ENCODE assay signal across 11 cellular contexts in the genomic region with DNA sequence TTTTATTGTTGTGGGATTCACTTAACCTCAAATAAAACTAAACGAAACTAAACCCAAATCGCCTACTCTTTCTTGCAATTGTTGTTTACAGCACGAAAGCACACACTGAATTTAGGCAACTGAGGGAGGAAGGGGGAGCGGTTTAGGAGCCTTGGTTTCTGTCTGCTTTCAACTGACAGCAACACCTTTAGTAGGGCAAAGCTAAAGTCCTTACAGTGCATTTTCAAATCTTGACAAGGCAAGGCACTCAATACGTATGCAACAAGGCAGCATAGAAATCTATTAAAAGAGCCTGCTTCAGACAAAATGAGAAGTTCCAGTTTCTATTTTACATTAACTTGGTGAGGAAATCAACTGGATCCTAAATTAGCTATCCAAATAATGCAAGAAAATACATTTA.
DNase-seq lines count a peak whose midpoint lies in the region; ATAC-seq, FAIRE-seq and TF ChIP-seq lines count a peak whose summit lies in the region.
"Had no signal": no experiment of that assay in that cellular context is flagged by ENCODE, and none has a peak within 500 bp of the region (broad histone marks: within the 10 kb centered on the region; RNA-seq: fewer than 3 reads in every experiment).

No MANE protein-coding gene starts in this region.

- TF ChIP-seq POLR2A in GM18505 (IDR thresholded peaks at IDR 0.05; ENCODE audit: borderline replicate concordance, extremely low read depth, insufficient read depth, insufficient read length) (no peak), K562 (conservative IDR thresholded peaks at IDR 0.05) (no peak), esophagus squamous epithelium (IDR thresholded peaks at IDR 0.05) (no peak)

- no peak overlapping the region for H3K9ac ChIP-seq in K562 (ENCODE audit: insufficient read depth in 1 of 2, low read depth in 2 of 2, low read length in 2 of 2)

- no peak for DNase-seq in K562 (ENCODE audit: extremely low read depth in 1 of 4, low spot score in 3 of 4)
- no peak for DNase-seq in esophagus squamous epithelium (lab: John Stamatoyannopoulos, UW)
- DNase-seq in Right ventricle myocardium inferior (ENCODE audit: missing footprints), result no peak
- DNase-seq in posterior cingulate gyrus, result no peak
- DNase-seq in activated CD4-positive, CD25-positive, alpha-beta regulatory T cell (lab: John Stamatoyannopoulos, UW), result no peak
- DNase-seq: stimulated activated naive B cell treated with anti-CD40 and anti-IgM and Interleukin-4, amounts not matched to agents 10 μg/mL and 1 μg/mL and 100 μg/mL, for 72 hours had no signal

- H3K4me3 ChIP-seq in K562 (no peak overlapping the region), esophagus squamous epithelium (no peak overlapping the region)
- H3K4me3 ChIP-seq: cardiac muscle cell had no signal

- no peak for TF ChIP-seq RAD21 in K562 (CRISPR knock-in tag; conservative IDR thresholded peaks at IDR 0.05 in 1 of 2, IDR thresholded peaks at IDR 0.05 in 1 of 2)

- no peaks in the 10 kb centered on the region for H3K27me3 ChIP-seq in K562 (ENCODE audit: control insufficient read depth in 2 of 2, insufficient read depth in 2 of 2, low read length in 2 of 2)
- no peaks in the 10 kb centered on the region for H3K27me3 ChIP-seq in esophagus squamous epithelium
- H3K27me3 ChIP-seq: cardiac muscle cell had no signal

- no peaks in the 10 kb centered on the region for H4K20me1 ChIP-seq in K562 (replicated peaks; ENCODE audit: control insufficient read depth, insufficient read depth, low read length)

- BruUV-seq in K562 (replicated peaks; lab: Mats Ljungman, UMichigan), result no TSS peak

- in situ Hi-C loops in K562 (cut with MboI), result no loop called here

- peak overlapping the region; percentile 48; the same call in 1 of the 2 replicates for H2AFZ ChIP-seq in K562 (ENCODE audit: low read depth, low read length)

- CTCF ChIA-PET in K562 (lab: Yijun Ruan, JAX; ENCODE audit: low intra/inter-chr PET ratio), result no interaction called here

- H3K79me2 ChIP-seq in K562 (ENCODE audit: control insufficient read depth, insufficient read depth, low read length), result no peaks in the 10 kb centered on the region

- H3K27ac ChIP-seq in K562 (ENCODE audit: extremely low read depth, low read depth, low read length), result no peak overlapping the region
- H3K27ac ChIP-seq in esophagus squamous epithelium, result no peak overlapping the region
- H3K27ac ChIP-seq: cardiac muscle cell, epithelial cell of prostate had no signal

- peak; percentile 54 for ATAC-seq in GM18505 (IDR thresholded peaks at IDR 0.05; ENCODE audit: unreplicated experiment)
- ATAC-seq in GM21576 (IDR thresholded peaks at IDR 0.05; ENCODE audit: unreplicated experiment), result peak; percentile 66
- peak; percentile 51 for ATAC-seq in HG03565 (IDR thresholded peaks at IDR 0.05; ENCODE audit: unreplicated experiment)
- no peak for ATAC-seq in K562
- no peak for ATAC-seq in Right ventricle myocardium inferior
- ATAC-seq: stimulated activated naive B cell treated with anti-CD40 and anti-IgM and Interleukin-4, amounts not matched to agents 10 μg/mL and 1 μg/mL and 100 μg/mL, for 72 hours had no signal

- H3K4me2 ChIP-seq in K562 (ENCODE audit: insufficient read depth, low read length), result no peak overlapping the region

- H3K36me3 ChIP-seq in K562 (ENCODE audit: control insufficient read depth, insufficient read depth, low read length) (no peaks in the 10 kb centered on the region), esophagus squamous epithelium (no peaks in the 10 kb centered on the region)
- H3K36me3 ChIP-seq: cardiac muscle cell had no signal

- no peak for FAIRE-seq in K562 (lab: Jason Lieb, UNC)

- H3K9me1 ChIP-seq in K562 (ENCODE audit: control insufficient read depth, insufficient read depth, low read length), result no peaks in the 10 kb centered on the region

- TF ChIP-seq EP300 in K562 (IDR thresholded peaks at IDR 0.05; ENCODE audit: low read length), result no peak

- H3K9me3 ChIP-seq in K562 (replicated peaks; ENCODE audit: control insufficient read depth, insufficient read depth, low read depth, low read length), result no peaks in the 10 kb centered on the region
- no peaks in the 10 kb centered on the region for H3K9me3 ChIP-seq in esophagus squamous epithelium

- H3K4me1 ChIP-seq in K562 (replicated peaks in 1 of 2; ENCODE audit: control insufficient read depth in 2 of 2, insufficient read depth in 2 of 2, low read length in 2 of 2) (peaks cover 2 to 4% of the 10 kb centered on the region in 2 experiments; a peak in 2 of 5 replicates), esophagus squamous epithelium (peaks cover 0 to 19% (median 0%) of the 10 kb centered on the region in 3 donors)

- POLR2A ChIA-PET in K562 (lab: Yijun Ruan, JAX), result interaction anchor here (0.8 to 1.6 kb wide), 2 partner anchors 11 to 13 kb away, joined by 6 read pairs; no protein-coding TSS in a partner anchor

- intact Hi-C loops in K562 (cut with micrococcal nuclease), result no loop called here
- intact Hi-C loops in esophagus squamous epithelium (cut with DNase I), result no loop called here
- intact Hi-C loops in Right ventricle myocardium inferior (cut with DNase I), result no loop called here
- intact Hi-C loops in posterior cingulate gyrus (cut with DNase I), result no loop called here

- WGBS in K562 (ENCODE audit: insufficient coverage, low coverage, missing lambda C conversion rate), result 77% methylated on average over 5 of the region's 5 CpGs
- WGBS in esophagus squamous epithelium, 2 donors, result 83 to 85% methylated on average over 5 of the region's 5 CpGs

- no peak for TF ChIP-seq CTCF in K562 (IDR thresholded peaks at IDR 0.05 in 2 of 3, conservative IDR thresholded peaks at IDR 0.05 in 1 of 3; ENCODE audit: insufficient read depth in 2 of 3, low read depth in 1 of 3, low read length in 3 of 3)
- TF ChIP-seq CTCF in esophagus squamous epithelium (IDR thresholded peaks at IDR 0.05), result no peak

TF ChIP-seq in K562, 482 proteins besides CTCF, POLR2A, EP300 and RAD21 (continues in another document):
- TF ChIP-seq NFATC3 (IDR thresholded peaks at IDR 0.05) (no peak), NRF1 (conservative IDR thresholded peaks at IDR 0.05 in 1 of 2, IDR thresholded peaks at IDR 0.05 in 1 of 2) (no peak), PPARD (CRISPR knock-in tag; IDR thresholded peaks at IDR 0.05) (no peak), CHD2 (IDR thresholded peaks at IDR 0.05; ENCODE audit: low read depth, low read length) (no peak), SUPT5H (IDR thresholded peaks at IDR 0.05) (no peak), SAP30 (IDR thresholded peaks at IDR 0.05; ENCODE audit: borderline replicate concordance, insufficient read depth, low read depth, low read length, poor library complexity, severe bottlenecking) (no peak), FOXA3 (CRISPR knock-in tag; conservative IDR thresholded peaks at IDR 0.05 in 1 of 2, IDR thresholded peaks at IDR 0.05 in 1 of 2) (no peak), TGIF2 (CRISPR knock-in tag; IDR thresholded peaks at IDR 0.05) (no peak), SMARCA4 (IDR thresholded peaks at IDR 0.05) (no peak), SREBF2 (CRISPR knock-in tag; IDR thresholded peaks at IDR 0.05) (no peak)
- TF ChIP-seq, protein P1, sequence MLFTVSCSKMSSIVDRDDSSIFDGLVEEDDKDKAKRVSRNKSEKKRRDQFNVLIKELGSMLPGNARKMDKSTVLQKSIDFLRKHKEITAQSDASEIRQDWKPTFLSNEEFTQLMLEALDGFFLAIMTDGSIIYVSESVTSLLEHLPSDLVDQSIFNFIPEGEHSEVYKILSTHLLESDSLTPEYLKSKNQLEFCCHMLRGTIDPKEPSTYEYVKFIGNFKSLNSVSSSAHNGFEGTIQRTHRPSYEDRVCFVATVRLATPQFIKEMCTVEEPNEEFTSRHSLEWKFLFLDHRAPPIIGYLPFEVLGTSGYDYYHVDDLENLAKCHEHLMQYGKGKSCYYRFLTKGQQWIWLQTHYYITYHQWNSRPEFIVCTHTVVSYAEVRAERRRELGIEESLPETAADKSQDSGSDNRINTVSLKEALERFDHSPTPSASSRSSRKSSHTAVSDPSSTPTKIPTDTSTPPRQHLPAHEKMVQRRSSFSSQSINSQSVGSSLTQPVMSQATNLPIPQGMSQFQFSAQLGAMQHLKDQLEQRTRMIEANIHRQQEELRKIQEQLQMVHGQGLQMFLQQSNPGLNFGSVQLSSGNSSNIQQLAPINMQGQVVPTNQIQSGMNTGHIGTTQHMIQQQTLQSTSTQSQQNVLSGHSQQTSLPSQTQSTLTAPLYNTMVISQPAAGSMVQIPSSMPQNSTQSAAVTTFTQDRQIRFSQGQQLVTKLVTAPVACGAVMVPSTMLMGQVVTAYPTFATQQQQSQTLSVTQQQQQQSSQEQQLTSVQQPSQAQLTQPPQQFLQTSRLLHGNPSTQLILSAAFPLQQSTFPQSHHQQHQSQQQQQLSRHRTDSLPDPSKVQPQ (CRISPR knock-in tag; IDR thresholded peaks at IDR 0.05; ENCODE audit: borderline replicate concordance), result no peak
- TF ChIP-seq, protein P2, sequence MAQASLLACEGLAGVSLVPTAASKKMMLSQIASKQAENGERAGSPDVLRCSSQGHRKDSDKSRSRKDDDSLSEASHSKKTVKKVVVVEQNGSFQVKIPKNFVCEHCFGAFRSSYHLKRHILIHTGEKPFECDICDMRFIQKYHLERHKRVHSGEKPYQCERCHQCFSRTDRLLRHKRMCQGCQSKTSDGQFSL (CRISPR knock-in tag; IDR thresholded peaks at IDR 0.05), result no peak
- TF ChIP-seq, protein P2 (tag; IDR thresholded peaks at IDR 0.05), result no peak

Comparison
In these comparisons a context has a peak if more than half of its experiments do, and no peak if none do; other contexts are left out.
1. ATAC-seq: peak in GM18505 (single experiment), GM21576 (single experiment) and HG03565 (single experiment); none in K562 (single experiment) and Right ventricle myocardium inferior (single experiment).